Comparison of ENCODE assay signal across 3 cellular contexts in the genomic region with DNA sequence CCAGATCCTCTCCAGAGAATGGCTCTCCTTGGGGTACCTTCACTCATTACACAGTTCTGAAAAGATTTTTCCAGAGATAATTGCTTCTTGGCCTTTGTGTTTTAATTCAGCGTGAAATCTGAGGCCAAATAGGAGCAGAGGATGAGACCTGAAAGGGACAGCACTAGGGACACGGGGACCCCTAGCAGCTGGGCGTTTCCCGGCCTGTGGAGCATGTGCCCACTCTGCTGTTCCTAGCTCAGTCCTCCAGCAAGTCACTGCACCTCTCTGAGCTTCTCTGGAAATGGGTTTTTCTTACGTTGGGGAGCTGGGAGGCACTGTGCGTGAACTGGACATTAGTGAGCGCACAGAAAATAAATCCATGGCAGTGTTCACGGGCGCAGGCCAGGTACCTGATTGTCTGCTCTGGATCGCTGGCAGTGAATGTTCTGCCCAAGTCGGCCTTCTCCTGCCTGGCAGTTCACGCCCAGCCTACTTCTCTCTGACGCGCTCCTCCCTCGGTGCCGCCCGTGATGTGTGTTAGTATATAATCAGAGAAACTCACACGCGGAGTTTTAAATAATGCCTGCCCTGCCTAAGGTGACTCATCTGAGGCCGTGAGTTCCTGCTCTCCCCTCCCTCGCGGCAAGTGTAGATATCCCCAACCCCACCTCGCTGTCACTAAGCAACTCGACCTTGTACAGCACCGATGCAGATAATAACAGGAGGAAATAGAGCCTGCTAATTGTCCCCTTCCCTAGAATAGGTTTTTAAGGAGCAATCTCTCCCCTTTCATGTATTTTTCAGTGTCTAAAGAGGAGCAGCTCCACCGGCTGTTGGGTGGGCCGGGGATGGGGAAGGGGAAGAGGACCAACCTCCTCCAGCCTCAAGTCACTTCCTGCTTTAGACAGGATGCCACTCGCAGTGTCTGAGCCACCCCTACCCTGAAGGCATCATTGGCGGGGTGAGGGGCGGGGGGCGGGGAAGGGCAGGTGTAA.
TF ChIP-seq lines count a peak whose summit lies in the region.

No MANE protein-coding gene starts in this region.

TF ChIP-seq in Ishikawa, 13 proteins besides CTCF, POLR2A, EP300 and RAD21:
- TF ChIP-seq TEAD4 (IDR thresholded peaks at IDR 0.05) (no peak), CEBPB (IDR thresholded peaks at IDR 0.05) (no peak), FOXM1 (IDR thresholded peaks at IDR 0.05; ENCODE audit: borderline replicate concordance, low read depth) (peak; percentile 44; the same call in 1 of the 2 replicates), YY1 (IDR thresholded peaks at IDR 0.05; ENCODE audit: low read depth) (no peak)

TF ChIP-seq in K562, 482 proteins besides CTCF, POLR2A, EP300 and RAD21 (continues in another document):
- peak; percentile 85; the same call in 1 of the 2 replicates for TF ChIP-seq SOX6 (IDR thresholded peaks at IDR 0.05)
- TF ChIP-seq TAF1 (IDR thresholded peaks at IDR 0.05; ENCODE audit: control insufficient read depth, extremely low read depth, insufficient read depth, low read length, severe bottlenecking), result peak; percentile 7
- peak; percentile 54 for TF ChIP-seq PKNOX1 (IDR thresholded peaks at IDR 0.05)
- TF ChIP-seq HNRNPK (IDR thresholded peaks at IDR 0.05; ENCODE audit: low read depth, low read length, poor library complexity, severe bottlenecking), result no peak
- TF ChIP-seq L3MBTL2 (IDR thresholded peaks at IDR 0.05), result peak; percentile 72
- TF ChIP-seq, protein P1, sequence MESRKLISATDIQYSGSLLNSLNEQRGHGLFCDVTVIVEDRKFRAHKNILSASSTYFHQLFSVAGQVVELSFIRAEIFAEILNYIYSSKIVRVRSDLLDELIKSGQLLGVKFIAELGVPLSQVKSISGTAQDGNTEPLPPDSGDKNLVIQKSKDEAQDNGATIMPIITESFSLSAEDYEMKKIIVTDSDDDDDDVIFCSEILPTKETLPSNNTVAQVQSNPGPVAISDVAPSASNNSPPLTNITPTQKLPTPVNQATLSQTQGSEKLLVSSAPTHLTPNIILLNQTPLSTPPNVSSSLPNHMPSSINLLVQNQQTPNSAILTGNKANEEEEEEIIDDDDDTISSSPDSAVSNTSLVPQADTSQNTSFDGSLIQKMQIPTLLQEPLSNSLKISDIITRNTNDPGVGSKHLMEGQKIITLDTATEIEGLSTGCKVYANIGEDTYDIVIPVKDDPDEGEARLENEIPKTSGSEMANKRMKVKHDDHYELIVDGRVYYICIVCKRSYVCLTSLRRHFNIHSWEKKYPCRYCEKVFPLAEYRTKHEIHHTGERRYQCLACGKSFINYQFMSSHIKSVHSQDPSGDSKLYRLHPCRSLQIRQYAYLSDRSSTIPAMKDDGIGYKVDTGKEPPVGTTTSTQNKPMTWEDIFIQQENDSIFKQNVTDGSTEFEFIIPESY (CRISPR knock-in tag; IDR thresholded peaks at IDR 0.05), result peak; percentile 66; the same call in 1 of the 2 replicates
- peak; percentile 52 for TF ChIP-seq MEIS2 (IDR thresholded peaks at IDR 0.05; ENCODE audit: partially characterized antibody)
- TF ChIP-seq EP400 (IDR thresholded peaks at IDR 0.05), result peak; percentile 72
- TF ChIP-seq E2F8 (IDR thresholded peaks at IDR 0.05; ENCODE audit: low read depth, partially characterized antibody), result peak; percentile 16
- TF ChIP-seq YY1 (IDR thresholded peaks at IDR 0.05; ENCODE audit: borderline replicate concordance in 1 of 3, control insufficient read depth in 1 of 3, extremely low read depth in 1 of 3, insufficient read depth in 3 of 3, insufficient read length in 1 of 3, insufficient replicate concordance in 2 of 3, low read depth in 1 of 3, low read length in 2 of 3), result peak in 1 of 3 experiments; percentile 46
- TF ChIP-seq CBX3 (IDR thresholded peaks at IDR 0.05; ENCODE audit: borderline replicate concordance in 1 of 2, low read length in 2 of 2), result peak in 1 of 2 experiments; percentile 65; a peak in 1 of 3 replicates
- no peak for TF ChIP-seq ADNP (tag; IDR thresholded peaks at IDR 0.05)

TF ChIP-seq in GM12891, 5 proteins besides CTCF, POLR2A, EP300 and RAD21:
- TF ChIP-seq POLR2AphosphoS5 (IDR thresholded peaks at IDR 0.05; ENCODE audit: low read depth, low read length) (no peak), SPI1 (IDR thresholded peaks at IDR 0.05; ENCODE audit: low read depth, low read length) (no peak), PAX5 (IDR thresholded peaks at IDR 0.05; ENCODE audit: insufficient read depth, low read length, severe bottlenecking) (no peak), POU2F2 (IDR thresholded peaks at IDR 0.05; ENCODE audit: low read depth, low read length) (no peak), TAF1 (IDR thresholded peaks at IDR 0.05; ENCODE audit: low read depth, low read length) (no peak)
